15 cellular contexts compared by ENCODE assay signal in genomic region chr9:127661342-127661741, GRCh38. TPM values are rescaled to one million over a fixed set of nuclear protein-coding genes. Genes with fewer than 3 reads are reported as not detected.
DNase-seq lines count a peak whose midpoint lies in the region; ATAC-seq, FAIRE-seq and TF ChIP-seq lines count a peak whose summit lies in the region.
"Had no signal": no experiment of that assay in that cellular context is flagged by ENCODE, and none has a peak within 500 bp of the region (broad histone marks: within the 10 kb centered on the region; RNA-seq: fewer than 3 reads in every experiment).

No MANE protein-coding gene starts in this region.

- no peaks in the 10 kb centered on the region for H3F3A ChIP-seq in neural progenitor cell (ENCODE audit: low read depth)

- H3K4me1 Mint-ChIP-seq in neural progenitor cell = peaks cover 12% of the 10 kb centered on the region
- H3K4me1 Mint-ChIP-seq: activated CD4-positive, alpha-beta T cell treated with anti-CD3 and anti-CD28 coated beads for 36 hours; T-cell had no signal

- ATAC-seq in HG02840 (IDR thresholded peaks at IDR 0.05; ENCODE audit: low FRiP score, unreplicated experiment) (no peak), GM19455 (IDR thresholded peaks at IDR 0.05; ENCODE audit: unreplicated experiment) (no peak), HG03521 (IDR thresholded peaks at IDR 0.05; ENCODE audit: unreplicated experiment) (no peak)
- ATAC-seq: activated CD4-positive, alpha-beta T cell treated with anti-CD3 and anti-CD28 coated beads for 36 hours; effector memory CD8-positive, alpha-beta T cell; left lobe of liver; psoas muscle; stimulated activated naive CD8-positive, alpha-beta T cell treated with anti-CD3 and anti-CD28 coated beads, Interleukin-15, Interleukin-2, amounts not matched to agents 100 U/mL and 50 U/mL, for 24 hours; T-cell had no signal

- no peaks in the 10 kb centered on the region for H3K9me3 Mint-ChIP-seq in neural progenitor cell
- H3K9me3 Mint-ChIP-seq: effector memory CD8-positive, alpha-beta T cell; T-cell had no signal

- H3K9me3 ChIP-seq in neural progenitor cell (ENCODE audit: low read depth) = no peaks in the 10 kb centered on the region
- H3K9me3 ChIP-seq: psoas muscle had no signal

- no peak overlapping the region for H3K27ac ChIP-seq in neural progenitor cell
- H3K27ac ChIP-seq: psoas muscle had no signal

- peaks cover 5% of the 10 kb centered on the region for H3K4me1 ChIP-seq in neural progenitor cell
- H3K4me1 ChIP-seq: psoas muscle had no signal

- H3K27ac Mint-ChIP-seq in neural progenitor cell = no peak overlapping the region
- H3K27ac Mint-ChIP-seq: activated CD4-positive, alpha-beta T cell treated with anti-CD3 and anti-CD28 coated beads for 36 hours; effector memory CD8-positive, alpha-beta T cell; T-cell had no signal

- peaks cover 15% of the 10 kb centered on the region for H3K36me3 Mint-ChIP-seq in neural progenitor cell

- TF ChIP-seq CTCF in neural progenitor cell (IDR thresholded peaks at IDR 0.05) = no peak

- no peak overlapping the region for H2AFZ ChIP-seq in neural progenitor cell (replicated peaks)

- H3K27me3 ChIP-seq in neural progenitor cell = no peaks in the 10 kb centered on the region

- H3K27me3 Mint-ChIP-seq in neural progenitor cell (ENCODE audit: insufficient read depth, low read depth) = peaks cover 4% of the 10 kb centered on the region
- H3K27me3 Mint-ChIP-seq: activated CD4-positive, alpha-beta T cell treated with anti-CD3 and anti-CD28 coated beads for 36 hours; T-cell had no signal

- H3K4me3 Mint-ChIP-seq in neural progenitor cell = peak overlapping the region; percentile 19
- H3K4me3 Mint-ChIP-seq: activated CD4-positive, alpha-beta T cell treated with anti-CD3 and anti-CD28 coated beads for 36 hours; effector memory CD8-positive, alpha-beta T cell; T-cell had no signal

- no peak overlapping the region for H3K9ac ChIP-seq in neural progenitor cell

- no peak overlapping the region for H3K4me2 ChIP-seq in neural progenitor cell

- no peaks in the 10 kb centered on the region for H3K79me2 ChIP-seq in neural progenitor cell (ENCODE audit: low read depth)

- peaks cover 5% of the 10 kb centered on the region for H4K20me1 ChIP-seq in neural progenitor cell (ENCODE audit: low read depth)

- H3K36me3 ChIP-seq in neural progenitor cell = no peaks in the 10 kb centered on the region

- FAIRE-seq in frontal cortex (lab: Jason Lieb, UNC) = no peak

- H3K4me3 ChIP-seq in neural progenitor cell = no peak overlapping the region
- H3K4me3 ChIP-seq: psoas muscle had no signal

- DNase-seq in DMS153 treated with DMSO at 0.1 percent for 48 hours (lab: John Stamatoyannopoulos, UW; ENCODE audit: unreplicated experiment) (peak; percentile 4), NCI-H2196 treated with DMSO at 0.1 percent for 48 hours (lab: John Stamatoyannopoulos, UW; ENCODE audit: unreplicated experiment) (peak; percentile 44), cerebellum (ENCODE audit: low spot score) (peak; percentile 95), neural progenitor cell (ENCODE audit: low spot score) (peak; percentile 64), frontal cortex (ENCODE audit: low spot score in 2 of 2) (no peak)
- DNase-seq: activated CD4-positive, alpha-beta T cell treated with anti-CD3 and anti-CD28 coated beads for 36 hours; effector memory CD8-positive, alpha-beta T cell; psoas muscle; stimulated activated CD4-positive, alpha-beta T cell treated with anti-CD3 and anti-CD28 coated beads, Interleukin-4, amount 100 ng/mL, for 1 hour; stimulated activated naive CD8-positive, alpha-beta T cell treated with anti-CD3 and anti-CD28 coated beads, Interleukin-15, Interleukin-2, amounts not matched to agents 100 U/mL and 50 U/mL, for 24 hours; T-cell had no signal

RNA-seq across cellular contexts. Expression of gene CFAP157, which starts 45.4 kb away (rescaled TPM):
- total RNA-seq in cerebellum (0.27 TPM), neural progenitor cell (ENCODE audit: low replicate concordance) (0.31 TPM in 1 of 2 replicates, not detected in the other), frontal cortex (not detected)
- total RNA-seq: activated CD4-positive, alpha-beta T cell treated with anti-CD3 and anti-CD28 coated beads for 36 hours; left lobe of liver had no signal

RNA-seq across cellular contexts. Expression of gene STXBP1, which starts 49.3 kb away (rescaled TPM):
- 96.1 TPM for total RNA-seq in cerebellum
- 12.0 and 23.1 TPM in 2 replicates for total RNA-seq in neural progenitor cell (ENCODE audit: low replicate concordance)
- 63.2 TPM for total RNA-seq in frontal cortex

RNA-seq across cellular contexts. Expression of gene PTRH1, which starts 54.1 kb away (rescaled TPM):
- total RNA-seq in cerebellum (9.8 TPM), neural progenitor cell (ENCODE audit: low replicate concordance) (1.3 and 5.4 TPM in 2 replicates), frontal cortex (6.9 TPM)

RNA-seq across cellular contexts. Expression of gene TTC16, which starts 54.5 kb away (rescaled TPM):
- total RNA-seq in cerebellum = not detected
- total RNA-seq in neural progenitor cell (ENCODE audit: low replicate concordance) = not detected in 2 replicates
- total RNA-seq in frontal cortex = not detected
- total RNA-seq: left lobe of liver had no signal

Comparison
In these comparisons a context has a peak if more than half of its experiments do, and no peak if none do; other contexts are left out.
1. DNase-seq: peak in DMS153 treated with DMSO at 0.1 percent for 48 hours (single experiment), NCI-H2196 treated with DMSO at 0.1 percent for 48 hours (single experiment), cerebellum (single experiment) and neural progenitor cell (single experiment); none in frontal cortex (0 of 2).